Comparison of ENCODE assay signal across 11 cellular contexts in the genomic region with DNA sequence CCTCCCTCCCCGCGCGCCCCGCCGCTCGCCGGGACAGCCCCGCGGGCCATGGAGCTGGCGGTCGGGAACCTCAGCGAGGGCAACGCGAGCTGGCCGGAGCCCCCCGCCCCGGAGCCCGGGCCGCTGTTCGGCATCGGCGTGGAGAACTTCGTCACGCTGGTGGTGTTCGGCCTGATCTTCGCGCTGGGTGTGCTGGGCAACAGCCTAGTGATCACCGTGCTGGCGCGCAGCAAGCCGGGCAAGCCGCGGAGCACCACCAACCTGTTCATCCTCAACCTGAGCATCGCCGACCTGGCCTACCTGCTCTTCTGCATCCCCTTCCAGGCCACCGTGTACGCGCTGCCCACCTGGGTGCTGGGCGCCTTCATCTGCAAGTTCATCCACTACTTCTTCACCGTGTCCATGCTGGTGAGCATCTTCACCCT. TPM values are rescaled to one million over a fixed set of nuclear protein-coding genes. Genes with fewer than 3 reads are reported as not detected.
DNase-seq lines count a peak whose midpoint lies in the region; ATAC-seq lines count a peak whose summit lies in the region.
"Had no signal": no experiment of that assay in that cellular context is flagged by ENCODE, and none has a peak within 500 bp of the region (broad histone marks: within the 10 kb centered on the region; RNA-seq: fewer than 3 reads in every experiment).

No MANE protein-coding gene starts in this region.

- peaks cover 58% of the 10 kb centered on the region for H3K27me3 Mint-ChIP-seq in activated CD4-positive, alpha-beta T cell treated with anti-CD3 and anti-CD28 coated beads for 36 hours
- peaks cover 48 to 59% of the 10 kb centered on the region in 2 donors for H3K27me3 Mint-ChIP-seq in T-cell

- peaks cover 7% of the 10 kb centered on the region for H3K9me3 Mint-ChIP-seq in activated CD4-positive, alpha-beta T cell treated with anti-CD3 and anti-CD28 coated beads for 36 hours (ENCODE audit: low read depth)
- peaks cover 5 to 13% (median 10%) of the 10 kb centered on the region in 3 donors for H3K9me3 Mint-ChIP-seq in T-cell
- peaks cover 3% of the 10 kb centered on the region for H3K9me3 Mint-ChIP-seq in stimulated activated effector memory CD8-positive, alpha-beta T cell treated with anti-CD3 and anti-CD28 coated beads, Interleukin-12 subunit alpha, Interleukin-12 subunit beta, amount 100 ng/mL, for 72 hours

- H3K4me3 ChIP-seq in iPS-18a (ENCODE audit: low read length), result peak overlapping the region; percentile 54
- H3K4me3 ChIP-seq: thyroid gland had no signal

- H3K27ac ChIP-seq in iPS-18a (ENCODE audit: low read length), result no peak overlapping the region
- H3K27ac ChIP-seq: neutrophil, thyroid gland had no signal

- intact Hi-C loops in activated CD4-positive, alpha-beta T cell treated with anti-CD3 and anti-CD28 coated beads for 36 hours (cut with DNase I, micrococcal nuclease), result loop anchor here in 1 of 2 experiments (5.0 kb wide), 1 partner anchor 1727 kb away; the partner anchor contains the start of gene SALL3

- H3K4me1 ChIP-seq in iPS-18a (ENCODE audit: control insufficient read depth, low read depth, low read length), result peaks cover 24% of the 10 kb centered on the region

- H3K27ac Mint-ChIP-seq in activated CD4-positive, alpha-beta T cell treated with anti-CD3 and anti-CD28 coated beads for 36 hours, result no peak overlapping the region
- no peak overlapping the region for H3K27ac Mint-ChIP-seq in T-cell
- no peak overlapping the region for H3K27ac Mint-ChIP-seq in stimulated activated effector memory CD8-positive, alpha-beta T cell treated with anti-CD3 and anti-CD28 coated beads, Interleukin-12 subunit alpha, Interleukin-12 subunit beta, amount 100 ng/mL, for 72 hours

- peak overlapping the region; percentile 49 for H3K4me3 Mint-ChIP-seq in activated CD4-positive, alpha-beta T cell treated with anti-CD3 and anti-CD28 coated beads for 36 hours
- H3K4me3 Mint-ChIP-seq in T-cell, result peak overlapping the region in 2 of 3 donors; percentile 58 to 59
- peak overlapping the region; percentile 66 for H3K4me3 Mint-ChIP-seq in stimulated activated effector memory CD8-positive, alpha-beta T cell treated with anti-CD3 and anti-CD28 coated beads, Interleukin-12 subunit alpha, Interleukin-12 subunit beta, amount 100 ng/mL, for 72 hours
- H3K4me3 Mint-ChIP-seq: activated T-cell treated with anti-CD3 and anti-CD28 coated beads, Interleukin-2, amount 50 U/mL, for 4 hours had no signal

- H3K4me1 Mint-ChIP-seq in activated CD4-positive, alpha-beta T cell treated with anti-CD3 and anti-CD28 coated beads for 36 hours, result peaks cover 12% of the 10 kb centered on the region
- H3K4me1 Mint-ChIP-seq in T-cell, result peaks cover 14 to 19% (median 17%) of the 10 kb centered on the region in 3 donors
- peaks cover 17% of the 10 kb centered on the region for H3K4me1 Mint-ChIP-seq in stimulated activated effector memory CD8-positive, alpha-beta T cell treated with anti-CD3 and anti-CD28 coated beads, Interleukin-12 subunit alpha, Interleukin-12 subunit beta, amount 100 ng/mL, for 72 hours

- no peak for ATAC-seq in activated CD4-positive, alpha-beta T cell treated with anti-CD3 and anti-CD28 coated beads for 36 hours
- ATAC-seq in T-cell (replicated peaks in 1 of 4), result no peak
- ATAC-seq in stimulated activated effector memory CD8-positive, alpha-beta T cell treated with anti-CD3 and anti-CD28 coated beads, Interleukin-12 subunit alpha, Interleukin-12 subunit beta, amount 100 ng/mL, for 72 hours, result peak; percentile 8
- ATAC-seq in HG03095 (IDR thresholded peaks at IDR 0.05; ENCODE audit: unreplicated experiment), result no peak

- H3K36me3 ChIP-seq in iPS-18a (ENCODE audit: control insufficient read depth, low read depth, low read length), result no peaks in the 10 kb centered on the region
- H3K36me3 ChIP-seq: neutrophil, thyroid gland had no signal

- peak; percentile 5 for DNase-seq in activated CD4-positive, alpha-beta T cell treated with anti-CD3 and anti-CD28 coated beads for 36 hours
- no peak for DNase-seq in activated CD4-positive, alpha-beta T cell treated with anti-CD3 and anti-CD28 coated beads for 4 hours
- no peak for DNase-seq in T-cell
- DNase-seq in stimulated activated effector memory CD8-positive, alpha-beta T cell treated with anti-CD3 and anti-CD28 coated beads, Interleukin-12 subunit alpha, Interleukin-12 subunit beta, amount 100 ng/mL, for 72 hours (ENCODE audit: low spot score in 2 of 2), result no peak
- DNase-seq in T1000 (lab: John Stamatoyannopoulos, UW), result no peak
- no peak for DNase-seq in activated naive CD4-positive, alpha-beta T cell treated with anti-CD3 and anti-CD28 coated beads, Interleukin-2, amount 50 U/mL, for 16 hours
- DNase-seq: activated T-cell treated with anti-CD3 and anti-CD28 coated beads, Interleukin-2, amount 50 U/mL, for 4 hours; thyroid gland had no signal

- H3K9ac ChIP-seq in iPS-18a (ENCODE audit: low read length), result no peak overlapping the region

- no peaks in the 10 kb centered on the region for H3K36me3 Mint-ChIP-seq in activated CD4-positive, alpha-beta T cell treated with anti-CD3 and anti-CD28 coated beads for 36 hours (ENCODE audit: low read depth)
- H3K36me3 Mint-ChIP-seq in T-cell, result no peaks in the 10 kb centered on the region
- no peaks in the 10 kb centered on the region for H3K36me3 Mint-ChIP-seq in stimulated activated effector memory CD8-positive, alpha-beta T cell treated with anti-CD3 and anti-CD28 coated beads, Interleukin-12 subunit alpha, Interleukin-12 subunit beta, amount 100 ng/mL, for 72 hours

- POLR2A ChIA-PET in activated CD4-positive, alpha-beta T cell treated with anti-CD3 and anti-CD28 coated beads for 36 hours (lab: Charles Lee), result no interaction called here
- POLR2A ChIA-PET in T-cell (lab: Charles Lee), result no interaction called here

- H3K27me3 ChIP-seq in iPS-18a (ENCODE audit: control insufficient read depth, insufficient read depth, low read length), result peaks cover 75% of the 10 kb centered on the region

- H3K9me3 ChIP-seq in iPS-18a (ENCODE audit: control insufficient read depth, low read depth, low read length), result no peaks in the 10 kb centered on the region
- H3K9me3 ChIP-seq: thyroid gland had no signal

- CTCF ChIA-PET in activated CD4-positive, alpha-beta T cell treated with anti-CD3 and anti-CD28 coated beads for 36 hours (lab: Charles Lee), result no interaction called here
- CTCF ChIA-PET in T-cell (lab: Charles Lee), result no interaction called here

RNA-seq across cellular contexts. Expression of gene GALR1, which starts 0.9 kb away (rescaled TPM):
- total RNA-seq in activated CD4-positive, alpha-beta T cell treated with anti-CD3 and anti-CD28 coated beads for 36 hours, result not detected
- total RNA-seq in T-cell, result not detected
- total RNA-seq: activated T-cell treated with anti-CD3 and anti-CD28 coated beads, Interleukin-2, amount 50 U/mL, for 4 hours had no signal
